ENCODE assay signal across 23 cellular contexts in genomic region chr1:107404756-107405155, GRCh38.
DNase-seq lines count a peak whose midpoint lies in the region; ATAC-seq and TF ChIP-seq lines count a peak whose summit lies in the region.
"Had no signal": no experiment of that assay in that cellular context is flagged by ENCODE, and none has a peak within 500 bp of the region (broad histone marks: within the 10 kb centered on the region; RNA-seq: fewer than 3 reads in every experiment).

No MANE protein-coding gene starts in this region.

- H3K27me3 ChIP-seq in breast epithelium (no peaks in the 10 kb centered on the region), foreskin keratinocyte (no peaks in the 10 kb centered on the region), left lung (no peaks in the 10 kb centered on the region)
- H3K27me3 ChIP-seq: BLaER1 treated with 17β-estradiol and CSF1 and Interleukin-3, amounts not matched to agents 10 nM and 100 nM; transverse colon had no signal

- no peak overlapping the region for H3K27ac ChIP-seq in breast epithelium
- H3K27ac ChIP-seq in foreskin keratinocyte = no peak overlapping the region
- H3K27ac ChIP-seq in left lung = no peak overlapping the region
- H3K27ac ChIP-seq: 22Rv1; BLaER1 treated with 17β-estradiol and CSF1 and Interleukin-3, amounts not matched to agents 10 nM and 100 nM; transverse colon had no signal

- DNase-seq in MCF 10A (ENCODE audit: unreplicated experiment) (peak; percentile 4), breast epithelium (ENCODE audit: low spot score in 2 of 2) (no peak), astrocyte of the cerebellum (ENCODE audit: low read depth) (peak; percentile 69), foreskin keratinocyte (peak in 1 of 2 donors; percentile 41), T-helper 17 cell (no peak), HEK293T (ENCODE audit: extremely low spot score) (no peak), left lung (no peak)
- DNase-seq: activated CD8-positive, alpha-beta T cell treated with anti-CD3 and anti-CD28 coated beads, Interleukin-2, amount 10 ng/mL, durations not matched to agents 7 days and 5 days; activated gamma-delta T cell; Calu3; H9; naive B cell; NCI-H2171 treated with DMSO at 0.1 percent for 48 hours; stimulated activated CD4-positive, alpha-beta T cell treated with anti-CD3 and anti-CD28 coated beads, Interleukin-4, amount 100 ng/mL, for 24 hours; stimulated activated naive CD8-positive, alpha-beta T cell treated with anti-CD3 and anti-CD28 coated beads, Interleukin-15, Interleukin-2, amounts not matched to agents 100 U/mL and 50 U/mL, for 24 hours; transverse colon had no signal

- no TSS peak for BruUV-seq in MCF 10A (replicated peaks; lab: Mats Ljungman, UMichigan)

- H3K4me3 Mint-ChIP-seq in MCF 10A (ENCODE audit: unreplicated experiment) = no peak overlapping the region
- no peak overlapping the region for H3K4me3 Mint-ChIP-seq in T-helper 17 cell
- H3K4me3 Mint-ChIP-seq: activated CD8-positive, alpha-beta T cell treated with anti-CD3 and anti-CD28 coated beads, Interleukin-2, amount 10 ng/mL, durations not matched to agents 7 days and 5 days; central memory CD8-positive, alpha-beta T cell; H9; naive B cell had no signal

- no peaks in the 10 kb centered on the region for H3K9me3 ChIP-seq in breast epithelium
- no peaks in the 10 kb centered on the region for H3K9me3 ChIP-seq in T-helper 17 cell (ENCODE audit: control insufficient read depth, low read length, poor library complexity, severe bottlenecking)
- H3K9me3 ChIP-seq in left lung = no peaks in the 10 kb centered on the region
- H3K9me3 ChIP-seq: BLaER1 treated with 17β-estradiol and CSF1 and Interleukin-3, amounts not matched to agents 10 nM and 100 nM; transverse colon had no signal

- H3K9me3 Mint-ChIP-seq in MCF 10A (ENCODE audit: unreplicated experiment) = no peaks in the 10 kb centered on the region
- H3K9me3 Mint-ChIP-seq: central memory CD8-positive, alpha-beta T cell; H9; naive B cell had no signal

- H3K27ac Mint-ChIP-seq in MCF 10A (ENCODE audit: low read depth, unreplicated experiment) (no peak overlapping the region), T-helper 17 cell (no peak overlapping the region)
- H3K27ac Mint-ChIP-seq: activated CD8-positive, alpha-beta T cell treated with anti-CD3 and anti-CD28 coated beads, Interleukin-2, amount 10 ng/mL, durations not matched to agents 7 days and 5 days; H9; naive B cell had no signal

- no peak for TF ChIP-seq POLR2A in breast epithelium (IDR thresholded peaks at IDR 0.05)

- in situ Hi-C loops in astrocyte of the cerebellum (cut with HindIII; ENCODE audit: low sequenced_read_pairs) = no loop called here

- no peak overlapping the region for H3K4me3 ChIP-seq in breast epithelium
- no peak overlapping the region for H3K4me3 ChIP-seq in astrocyte of the cerebellum (ENCODE audit: low read depth, low read length)
- no peak overlapping the region for H3K4me3 ChIP-seq in left lung
- H3K4me3 ChIP-seq: BLaER1 treated with 17β-estradiol and CSF1 and Interleukin-3, amounts not matched to agents 10 nM and 100 nM; K562; transverse colon had no signal

- H3K36me3 Mint-ChIP-seq in MCF 10A (ENCODE audit: insufficient read depth, unreplicated experiment) (no peaks in the 10 kb centered on the region), T-helper 17 cell (ENCODE audit: low read depth) (no peaks in the 10 kb centered on the region)
- H3K36me3 Mint-ChIP-seq: naive B cell had no signal

- POLR2A ChIA-PET in MCF 10A (lab: Yijun Ruan, JAX) (no interaction called here), HEK293T (lab: Yijun Ruan, JAX) (no interaction called here)

- CTCF ChIA-PET in MCF 10A (lab: Yijun Ruan, JAX) = interaction anchor here (1.1 kb wide), 1 partner anchor 124 kb away, joined by 5 read pairs; no protein-coding TSS in a partner anchor
- CTCF ChIA-PET in HEK293T (lab: Yijun Ruan, JAX) = no interaction called here

- intact Hi-C loops in MCF 10A (cut with micrococcal nuclease) (no loop called here), breast epithelium (cut with DNase I; ENCODE audit: low total_unique reads) (no loop called here), left lung (cut with DNase I) (no loop called here)

- TF ChIP-seq CTCF in MCF 10A (IDR thresholded peaks at IDR 0.05; ENCODE audit: unreplicated experiment) = no peak
- no peak for TF ChIP-seq CTCF in breast epithelium (IDR thresholded peaks at IDR 0.05)
- no peak for TF ChIP-seq CTCF in astrocyte of the cerebellum (IDR thresholded peaks at IDR 0.05; ENCODE audit: low read depth, low read length, missing control alignments)
- no peak for TF ChIP-seq CTCF in foreskin keratinocyte (conservative IDR thresholded peaks at IDR 0.05)
- no peak for TF ChIP-seq CTCF in left lung (IDR thresholded peaks at IDR 0.05)

- no peaks in the 10 kb centered on the region for H3K27me3 Mint-ChIP-seq in MCF 10A (ENCODE audit: insufficient read depth, unreplicated experiment)
- no peaks in the 10 kb centered on the region for H3K27me3 Mint-ChIP-seq in T-helper 17 cell

- H3K4me1 Mint-ChIP-seq in MCF 10A (ENCODE audit: insufficient read depth, unreplicated experiment) (peaks cover 19% of the 10 kb centered on the region), T-helper 17 cell (no peaks in the 10 kb centered on the region)
- H3K4me1 Mint-ChIP-seq: central memory CD8-positive, alpha-beta T cell; naive B cell had no signal

- H3K36me3 ChIP-seq in breast epithelium (no peaks in the 10 kb centered on the region), left lung (no peaks in the 10 kb centered on the region)
- H3K36me3 ChIP-seq: BLaER1 treated with 17β-estradiol and CSF1 and Interleukin-3, amounts not matched to agents 10 nM and 100 nM; transverse colon had no signal

- ATAC-seq in foreskin keratinocyte (peak; percentile 55), HG02973 (IDR thresholded peaks at IDR 0.05; ENCODE audit: unreplicated experiment) (no peak), T-helper 17 cell (no peak), left lung (no peak)
- ATAC-seq: activated CD4-positive, CD25-positive, alpha-beta regulatory T cell treated with anti-CD3 and anti-CD28 coated beads, Interleukin-2, amount 50 U/mL, for 24 hours; activated CD8-positive, alpha-beta T cell treated with anti-CD3 and anti-CD28 coated beads, Interleukin-2, amount 10 ng/mL, durations not matched to agents 7 days and 5 days; K562; Right ventricle myocardium inferior; stimulated activated naive CD8-positive, alpha-beta T cell treated with anti-CD3 and anti-CD28 coated beads, Interleukin-15, Interleukin-2, amounts not matched to agents 100 U/mL and 50 U/mL, for 24 hours had no signal

- H3K4me1 ChIP-seq in breast epithelium (no peaks in the 10 kb centered on the region), foreskin keratinocyte (peaks cover 7% of the 10 kb centered on the region), left lung (no peaks in the 10 kb centered on the region)
- H3K4me1 ChIP-seq: transverse colon had no signal

TF ChIP-seq in HEK293T, 16 proteins besides CTCF, POLR2A, EP300 and RAD21:
- no peak for TF ChIP-seq CTBP1 (IDR thresholded peaks at IDR 0.05; ENCODE audit: borderline replicate concordance)
- no peak for TF ChIP-seq LEF1 (IDR thresholded peaks at IDR 0.05; ENCODE audit: borderline replicate concordance)
- no peak for TF ChIP-seq ELF4 (IDR thresholded peaks at IDR 0.05)
- no peak for TF ChIP-seq FOXM1 (IDR thresholded peaks at IDR 0.05; ENCODE audit: borderline replicate concordance)
- no peak for TF ChIP-seq FOXK2 (IDR thresholded peaks at IDR 0.05)
- no peak for TF ChIP-seq ZNF384 (IDR thresholded peaks at IDR 0.05)
- TF ChIP-seq FOXA1 (IDR thresholded peaks at IDR 0.05) = no peak

Comparison
In these comparisons a context has a peak if more than half of its experiments do, and no peak if none do; other contexts are left out.
1. DNase-seq: peak in MCF 10A (single experiment) and astrocyte of the cerebellum (single experiment); none in breast epithelium (0 of 2), T-helper 17 cell (0 of 3), HEK293T (single experiment) and left lung (0 of 2).